Comparison of ENCODE assay signal across 10 cellular contexts in the genomic region with DNA sequence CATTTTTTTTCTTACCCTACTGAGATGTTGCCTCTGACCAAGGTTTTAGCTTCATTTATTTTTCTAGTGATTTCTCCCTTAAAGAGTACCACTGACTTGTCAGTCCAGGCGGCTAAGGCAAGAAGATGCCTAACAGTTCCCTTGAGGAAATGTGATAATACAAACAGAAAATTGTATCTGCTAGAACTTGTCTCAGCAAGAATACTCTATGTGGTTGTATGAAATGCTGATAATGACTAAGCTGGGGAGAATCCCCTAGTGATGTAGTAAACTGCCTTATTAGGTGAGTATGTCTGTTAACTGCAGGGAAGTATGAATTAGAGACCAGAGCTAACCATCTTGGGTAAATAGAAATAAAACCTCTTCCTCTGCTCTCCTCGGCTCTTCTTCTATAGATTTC. TPM values are rescaled to one million over a fixed set of nuclear protein-coding genes. Genes with fewer than 3 reads are reported as not detected.
DNase-seq lines count a peak whose midpoint lies in the region; ATAC-seq, FAIRE-seq and TF ChIP-seq lines count a peak whose summit lies in the region.
"Had no signal": no experiment of that assay in that cellular context is flagged by ENCODE, and none has a peak within 500 bp of the region (broad histone marks: within the 10 kb centered on the region; RNA-seq: fewer than 3 reads in every experiment).

No MANE protein-coding gene starts in this region.

- no peaks in the 10 kb centered on the region for H3K4me1 ChIP-seq in astrocyte (ENCODE audit: insufficient read depth, low read length)

- no peaks in the 10 kb centered on the region for H3K36me3 Mint-ChIP-seq in astrocyte (ENCODE audit: low read depth, unreplicated experiment)

- no peak for FAIRE-seq in astrocyte (lab: Jason Lieb, UNC)

- H3K27me3 ChIP-seq in astrocyte (ENCODE audit: insufficient read depth, low read length): no peaks in the 10 kb centered on the region

- no peak overlapping the region for H3K4me2 ChIP-seq in astrocyte (ENCODE audit: low read length)

- peaks cover 10% of the 10 kb centered on the region for H3K4me1 Mint-ChIP-seq in astrocyte (ENCODE audit: low read depth, unreplicated experiment)

- peak; percentile 67 for DNase-seq in EH (ENCODE audit: low read depth)
- peak; percentile 10 for DNase-seq in astrocyte (ENCODE audit: low read depth)
- no peak for DNase-seq in HUDEP-2 (lab: John Stamatoyannopoulos, UW; ENCODE audit: unreplicated experiment in 76 of 76)
- DNase-seq in activated CD4-positive, alpha-beta T cell treated with anti-CD3 and anti-CD28 coated beads, Interleukin-2, amount 50 U/mL, for 4 hours: no peak
- DNase-seq in GOT3 (lab: John Stamatoyannopoulos, UW): no peak
- no peak for DNase-seq in globus pallidus (ENCODE audit: low spot score)

- no peaks in the 10 kb centered on the region for H3K9me3 ChIP-seq in astrocyte (ENCODE audit: insufficient read depth, low read depth, low read length)

- no peak for TF ChIP-seq CTCF in astrocyte (IDR thresholded peaks at IDR 0.05; ENCODE audit: insufficient read depth, low read depth, low read length)

- H3K79me2 ChIP-seq in astrocyte (ENCODE audit: insufficient read depth, low read length): no peaks in the 10 kb centered on the region

- no peak overlapping the region for H2AFZ ChIP-seq in astrocyte (ENCODE audit: low read depth, low read length)

- no peak overlapping the region for H3K4me3 ChIP-seq in astrocyte (ENCODE audit: insufficient read depth, low read depth, low read length)

- no peaks in the 10 kb centered on the region for H4K20me1 ChIP-seq in astrocyte (ENCODE audit: insufficient read depth, low read length)

- no peak overlapping the region for H3K27ac ChIP-seq in astrocyte (ENCODE audit: low read depth, low read length)

- H3K4me3 Mint-ChIP-seq in astrocyte (ENCODE audit: unreplicated experiment): no peak overlapping the region

- H3K9me3 Mint-ChIP-seq in astrocyte (ENCODE audit: unreplicated experiment): no peaks in the 10 kb centered on the region

- ATAC-seq in GM19328 (IDR thresholded peaks at IDR 0.05; ENCODE audit: unreplicated experiment): peak; percentile 80
- ATAC-seq in HG02981 (IDR thresholded peaks at IDR 0.05; ENCODE audit: unreplicated experiment): peak; percentile 97

- H3K9ac ChIP-seq in astrocyte (ENCODE audit: low read length): no peak overlapping the region

- H3K27ac Mint-ChIP-seq in astrocyte (ENCODE audit: unreplicated experiment): peak overlapping the region; percentile 94

- H3K36me3 ChIP-seq in astrocyte (ENCODE audit: insufficient read depth, low read length): no peaks in the 10 kb centered on the region

- H3K27me3 Mint-ChIP-seq in astrocyte (ENCODE audit: low read depth, unreplicated experiment): peaks cover 29% of the 10 kb centered on the region

RNA-seq across cellular contexts. Expression of a gene that starts 6.7 kb away (rescaled TPM):
- total RNA-seq in astrocyte: 1.2 and 1.8 TPM in 2 replicates
- total RNA-seq: epithelial cell of proximal tubule, mucosa of gallbladder had no signal

RNA-seq across cellular contexts. Expression of a gene that starts 16.7 kb away (rescaled TPM):
- not detected in 2 replicates for total RNA-seq in astrocyte
- total RNA-seq: epithelial cell of proximal tubule, mucosa of gallbladder had no signal

RNA-seq across cellular contexts. Expression of a gene that starts 36.4 kb away (rescaled TPM):
- not detected in 2 replicates for total RNA-seq in astrocyte
- total RNA-seq: epithelial cell of proximal tubule, mucosa of gallbladder had no signal

Comparison
In these comparisons a context has a peak if more than half of its experiments do, and no peak if none do; other contexts are left out.
1. DNase-seq: peak in EH (single experiment) and astrocyte (single experiment); none in HUDEP-2 (0 of 76), activated CD4-positive, alpha-beta T cell treated with anti-CD3 and anti-CD28 coated beads, Interleukin-2, amount 50 U/mL, for 4 hours (0 of 2), GOT3 (single experiment) and globus pallidus (single experiment).